In the genomic region with DNA sequence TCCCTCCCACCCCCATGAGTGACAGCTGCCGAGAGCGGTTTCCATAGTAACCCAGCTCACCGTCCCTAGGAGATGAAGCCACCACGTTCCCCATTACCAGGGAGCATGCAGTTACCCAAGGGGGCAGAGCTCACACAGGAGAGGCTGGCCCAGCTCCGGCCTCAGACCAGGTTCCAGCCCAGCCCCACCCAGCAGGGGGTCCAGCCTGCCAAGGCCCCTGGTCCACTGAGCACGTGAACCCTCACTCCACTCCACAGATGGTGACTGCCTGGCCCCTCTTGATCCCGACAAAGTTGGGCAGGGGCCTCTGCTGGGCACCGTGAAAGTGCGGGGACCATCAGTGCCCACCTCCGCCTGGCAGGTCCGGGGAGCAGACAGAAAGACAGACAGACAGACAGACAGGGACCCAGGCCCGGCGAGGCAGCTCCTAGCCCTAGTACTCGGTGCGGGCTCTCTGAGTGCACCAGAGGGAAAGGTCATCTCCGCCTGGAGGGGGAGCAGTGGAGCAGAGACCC, we compare ENCODE assay signal across 8 cellular contexts. TPM values are rescaled to one million over a fixed set of nuclear protein-coding genes. Genes with fewer than 3 reads are reported as not detected.
DNase-seq lines count a peak whose midpoint lies in the region; ATAC-seq and TF ChIP-seq lines count a peak whose summit lies in the region.

No MANE protein-coding gene starts in this region.

- no peaks in the 10 kb centered on the region for H3K36me3 ChIP-seq in Caco-2 (ENCODE audit: control insufficient read depth, insufficient read depth, low read length)
- H3K36me3 ChIP-seq in neural progenitor cell, result no peaks in the 10 kb centered on the region
- no peaks in the 10 kb centered on the region for H3K36me3 ChIP-seq in thyroid gland

- CTCF ChIA-PET in Caco-2 (lab: Charles Lee), result interaction anchor here (0.6 kb wide), 1 partner anchor 56 kb away, joined by 3 read pairs; no protein-coding TSS in a partner anchor

- H2AFZ ChIP-seq in neural progenitor cell (replicated peaks), result peak overlapping the region; percentile 76

- H3K27me3 ChIP-seq in Caco-2 (replicated peaks; ENCODE audit: control insufficient read depth, insufficient read depth, low read length) (no peaks in the 10 kb centered on the region), HL-60 (ENCODE audit: insufficient read depth, poor library complexity, severe bottlenecking) (peaks cover 18% of the 10 kb centered on the region), dorsolateral prefrontal cortex (peaks cover 0 to 21% (median 0%) of the 10 kb centered on the region in 45 donors), neural progenitor cell (peaks cover 5% of the 10 kb centered on the region), thyroid gland (no peaks in the 10 kb centered on the region)

- intact Hi-C loops in Caco-2 (cut with micrococcal nuclease; ENCODE audit: unreplicated experiment), result no loop called here
- intact Hi-C loops in dorsolateral prefrontal cortex (cut with DNase I), result no loop called here
- intact Hi-C loops in thyroid gland (cut with DNase I), result no loop called here

- TF ChIP-seq CTCF in Caco-2 (IDR thresholded peaks at IDR 0.05; ENCODE audit: insufficient read depth in 1 of 2, low read depth in 1 of 2, low read length in 1 of 2, severe bottlenecking in 1 of 2, unreplicated experiment in 1 of 2), result peak in 1 of 2 experiments; percentile 41
- TF ChIP-seq CTCF in HL-60 (IDR thresholded peaks at IDR 0.05; ENCODE audit: insufficient read depth, low read length), result no peak
- TF ChIP-seq CTCF in dorsolateral prefrontal cortex (IDR thresholded peaks at IDR 0.05 in 54 of 56, conservative IDR thresholded peaks at IDR 0.05 in 2 of 56; ENCODE audit: low read depth in 1 of 56, partially characterized antibody in 56 of 56), result peak in 10 of 56 donors; percentile 11 to 37 (median 18)
- no peak for TF ChIP-seq CTCF in neural progenitor cell (IDR thresholded peaks at IDR 0.05)
- TF ChIP-seq CTCF in thyroid gland (IDR thresholded peaks at IDR 0.05), result no peak

- H3K4me1 ChIP-seq in Caco-2, result no peaks in the 10 kb centered on the region
- H3K4me1 ChIP-seq in neural progenitor cell, result peaks cover 8% of the 10 kb centered on the region
- H3K4me1 ChIP-seq in thyroid gland, result peaks cover 4 to 8% of the 10 kb centered on the region in 2 donors

- WGBS in thyroid gland, 2 donors, result 3 to 7% methylated on average over 10 to 16 of the region's 16 CpGs

- H3K27ac ChIP-seq in HL-60 (replicated peaks) (no peak overlapping the region), dorsolateral prefrontal cortex (peak overlapping the region in 14 of 59 donors; percentile 9 to 68 (median 27)), neural progenitor cell (no peak overlapping the region), thyroid gland (no peak overlapping the region)

- H3K27me3 Mint-ChIP-seq in Caco-2 (ENCODE audit: insufficient read depth, unreplicated experiment), result peaks cover 18% of the 10 kb centered on the region
- peaks cover 15% of the 10 kb centered on the region for H3K27me3 Mint-ChIP-seq in neural progenitor cell (ENCODE audit: insufficient read depth, low read depth)

- ATAC-seq in SK-N-SH treated with all-trans-retinoic acid at 6 μM for 48 hours, result peak; percentile 66

- no peak overlapping the region for H3K9ac ChIP-seq in neural progenitor cell

- H3K4me3 Mint-ChIP-seq in Caco-2 (ENCODE audit: unreplicated experiment) (peak overlapping the region; percentile 78), neural progenitor cell (peak overlapping the region; percentile 82)

- peak overlapping the region; percentile 29 for H3K4me3 ChIP-seq in Caco-2 (ENCODE audit: low read depth, low read length)
- peak overlapping the region; percentile 43 for H3K4me3 ChIP-seq in HL-60 (replicated peaks; ENCODE audit: insufficient read depth, low read length)
- peak overlapping the region in 56 of 59 donors; percentile 6 to 58 (median 39) for H3K4me3 ChIP-seq in dorsolateral prefrontal cortex
- peak overlapping the region; percentile 58 for H3K4me3 ChIP-seq in neural progenitor cell
- no peak overlapping the region for H3K4me3 ChIP-seq in thyroid gland (replicated peaks in 1 of 3)

- H3F3A ChIP-seq in neural progenitor cell (ENCODE audit: low read depth), result peaks cover 21% of the 10 kb centered on the region

- POLR2A ChIA-PET in Caco-2 (lab: Charles Lee), result no interaction called here

- TF ChIP-seq POLR2A in thyroid gland (IDR thresholded peaks at IDR 0.05), result no peak

- no peaks in the 10 kb centered on the region for H3K9me3 Mint-ChIP-seq in Caco-2 (ENCODE audit: unreplicated experiment)
- H3K9me3 Mint-ChIP-seq in neural progenitor cell, result peaks cover 2% of the 10 kb centered on the region

- no TSS peak for BruUV-seq in Caco-2 (replicated peaks; lab: Mats Ljungman, UMichigan)

- DNase-seq in Caco-2 (no peak), HL-60 (ENCODE audit: low read depth in 1 of 2, low spot score in 1 of 2) (no peak), dorsolateral prefrontal cortex (peak in 1 of 10 donors; percentile 63), neural progenitor cell (ENCODE audit: low spot score) (peak; percentile 87), thyroid gland (no peak), SKM-1 treated with dmso at 0.1 percent for 144 hours (lab: John Stamatoyannopoulos, UW; ENCODE audit: unreplicated experiment) (no peak), SW 1271 (lab: John Stamatoyannopoulos, UW) (no peak)

- no peaks in the 10 kb centered on the region for H3K36me3 Mint-ChIP-seq in Caco-2 (ENCODE audit: insufficient read depth, unreplicated experiment)
- H3K36me3 Mint-ChIP-seq in neural progenitor cell, result peaks cover 4% of the 10 kb centered on the region

- H4K20me1 ChIP-seq in neural progenitor cell (ENCODE audit: low read depth), result peaks cover 42% of the 10 kb centered on the region

- H3K27ac Mint-ChIP-seq in Caco-2 (ENCODE audit: unreplicated experiment), result no peak overlapping the region
- no peak overlapping the region for H3K27ac Mint-ChIP-seq in neural progenitor cell

- H3K9me3 ChIP-seq in Caco-2 (peaks cover 9% of the 10 kb centered on the region; the same call in 1 of the 2 replicates), neural progenitor cell (ENCODE audit: low read depth) (no peaks in the 10 kb centered on the region), thyroid gland (no peaks in the 10 kb centered on the region)

- peak overlapping the region; percentile 76 for H3K4me2 ChIP-seq in neural progenitor cell

- no peaks in the 10 kb centered on the region for H3K79me2 ChIP-seq in neural progenitor cell (ENCODE audit: low read depth)

- H3K4me1 Mint-ChIP-seq in Caco-2 (ENCODE audit: low read depth, unreplicated experiment) (peaks cover 14% of the 10 kb centered on the region), neural progenitor cell (peaks cover 23% of the 10 kb centered on the region)

TF ChIP-seq in SK-N-SH treated with all-trans-retinoic acid at 6 μM for 48 hours, 23 proteins besides CTCF, POLR2A, EP300 and RAD21:
- TF ChIP-seq BACH2 (CRISPR knock-in tag; IDR thresholded peaks at IDR 0.05; ENCODE audit: borderline replicate concordance), result no peak
- no peak for TF ChIP-seq SNAI2 (CRISPR knock-in tag; IDR thresholded peaks at IDR 0.05)
- TF ChIP-seq GLIS3 (CRISPR knock-in tag; IDR thresholded peaks at IDR 0.05), result no peak
- TF ChIP-seq TSHZ2 (CRISPR knock-in tag; IDR thresholded peaks at IDR 0.05), result no peak
- no peak for TF ChIP-seq ZC3H10 (CRISPR knock-in tag; IDR thresholded peaks at IDR 0.05)
- TF ChIP-seq ZNF565 (CRISPR knock-in tag; conservative IDR thresholded peaks at IDR 0.05; ENCODE audit: low read depth), result no peak
TF ChIP-seq in SK-N-SH treated with all-trans-retinoic acid at 6 μM for 48 hours: peak in this region for 0.

RNA-seq across cellular contexts. Expression of gene CELF5, which starts 50.7 kb away (rescaled TPM):
- total RNA-seq in Caco-2 (2022) (0.07 TPM in 1 of 2 replicates, not detected in the other), dorsolateral prefrontal cortex (100 to 1,000 TPM in 42 of 120 experiments, 10 to 100 TPM in 78; 29.0 to 154 (median 91.2) TPM), neural progenitor cell (ENCODE audit: low replicate concordance) (7.9 and 16.1 TPM in 2 replicates), thyroid gland (not detected)

Comparison
In these comparisons a context has a peak if more than half of its experiments do, and no peak if none do; other contexts are left out.
1. H3K4me3 ChIP-seq: peak in Caco-2 (single experiment), HL-60 (single experiment), dorsolateral prefrontal cortex (56 of 59) and neural progenitor cell (single experiment); none in thyroid gland (0 of 3).